1 cellular context compared by ENCODE assay signal in the genomic region with DNA sequence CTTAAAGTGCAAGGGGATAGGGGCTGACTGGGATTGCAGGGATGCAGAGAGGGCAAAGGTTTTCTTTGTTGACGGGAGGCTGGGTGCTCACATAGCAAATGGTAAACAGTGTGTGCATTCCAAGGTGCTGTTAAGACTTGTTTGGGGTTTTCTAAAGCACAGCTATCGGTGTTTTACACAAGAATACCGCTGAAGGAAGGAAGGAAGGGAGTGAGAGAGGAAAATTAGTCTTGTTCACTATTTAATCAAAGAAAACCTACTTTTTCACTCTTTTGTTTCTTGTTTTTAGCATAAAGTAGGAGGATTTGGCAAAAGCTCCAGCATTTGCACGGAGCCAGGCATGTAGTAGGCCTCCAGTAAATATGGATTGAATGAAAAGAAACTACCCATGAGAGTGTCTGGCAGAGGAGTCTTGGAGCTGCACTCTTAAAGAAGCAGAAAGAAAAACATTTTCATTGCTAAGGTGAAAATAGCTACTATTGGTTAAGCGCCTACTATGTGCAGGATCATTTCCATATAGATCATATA.
TF ChIP-seq lines count a peak whose summit lies in the region.

No MANE protein-coding gene starts in this region.

TF ChIP-seq in IMR-90, 13 proteins besides CTCF, POLR2A, EP300 and RAD21 (continued from another document):
- TF ChIP-seq ELK1 (IDR thresholded peaks at IDR 0.05; ENCODE audit: borderline replicate concordance, low read depth, low read length) (no peak), MXI1 (IDR thresholded peaks at IDR 0.05; ENCODE audit: borderline replicate concordance, low read depth, low read length) (no peak)
